ENCODE assay signal across 9 cellular contexts in genomic region chr11:18393581-18394299, GRCh38. TPM values are rescaled to one million over a fixed set of nuclear protein-coding genes. Genes with fewer than 3 reads are reported as not detected.
A peak's percentile ranks its signal among the peaks of the same experiment; 100 is the strongest.
DNase-seq lines count a peak whose midpoint lies in the region; ATAC-seq and TF ChIP-seq lines count a peak whose summit lies in the region.
"Had no signal": no experiment of that assay in that cellular context is flagged by ENCODE, and none has a peak within 500 bp of the region (broad histone marks: within the 10 kb centered on the region; RNA-seq: fewer than 3 reads in every experiment).

No MANE protein-coding gene starts in this region.

- peak overlapping the region; percentile 98 for H3K27ac Mint-ChIP-seq in activated CD4-positive, alpha-beta memory T cell treated with anti-CD3 and anti-CD28 coated beads for 36 hours

- in situ Hi-C loops in HAP-1 (cut with MboI; ENCODE audit: low sequenced_read_pairs), result no loop called here

- no peaks in the 10 kb centered on the region for H3K27me3 ChIP-seq in AG04450 (ENCODE audit: control insufficient read depth, insufficient read depth, low read length)
- H3K27me3 ChIP-seq in HAP-1 (ENCODE audit: low read depth), result no peaks in the 10 kb centered on the region
- no peaks in the 10 kb centered on the region for H3K27me3 ChIP-seq in right cardiac atrium (ENCODE audit: control insufficient read depth, insufficient read depth)
- H3K27me3 ChIP-seq in spleen (replicated peaks in 1 of 7), result no peaks in the 10 kb centered on the region

- WGBS in right cardiac atrium, result 76% methylated on average over 22 of the region's 22 CpGs
- WGBS in spleen, 5 donors, result 68 to 77% (median 71%) methylated on average over 22 of the region's 22 CpGs

- H3K4me3 ChIP-seq in AG04450 (ENCODE audit: low read depth, low read length) (peak overlapping the region; percentile 96), HAP-1 (peak overlapping the region; percentile 90), right cardiac atrium (ENCODE audit: low read length) (peak overlapping the region; percentile 89), spleen (peak overlapping the region in 7 of 8 donors; percentile 86 to 95 (median 93))

- peaks cover 12% of the 10 kb centered on the region for H3K4me1 ChIP-seq in HAP-1
- H3K4me1 ChIP-seq in right cardiac atrium (ENCODE audit: control insufficient read depth, insufficient read depth, low read length), result no peaks in the 10 kb centered on the region
- peaks cover 8 to 58% (median 34%) of the 10 kb centered on the region in 6 donors for H3K4me1 ChIP-seq in spleen

- H3K9me3 ChIP-seq in AG04450 (ENCODE audit: control insufficient read depth, insufficient read depth, low read length) (no peaks in the 10 kb centered on the region; the same call in none of the 2 replicates), HAP-1 (no peaks in the 10 kb centered on the region), right cardiac atrium (ENCODE audit: control insufficient read depth, low read length) (no peaks in the 10 kb centered on the region), spleen (no peaks in the 10 kb centered on the region)

- peak overlapping the region; percentile 98 for H3K4me3 Mint-ChIP-seq in activated CD4-positive, alpha-beta memory T cell treated with anti-CD3 and anti-CD28 coated beads for 36 hours

- CTCF ChIA-PET in AG04450 (lab: Charles Lee), result interaction anchor here (1.4 kb wide), 1 partner anchor 10 kb away, joined by 6 read pairs; no protein-coding TSS in a partner anchor
- CTCF ChIA-PET in activated CD4-positive, alpha-beta memory T cell treated with anti-CD3 and anti-CD28 coated beads for 36 hours (lab: Charles Lee), result interaction anchor here (1.2 to 4.8 kb wide), 4 partner anchors 10 to 150 kb away, joined by 4 to 38 read pairs (median 12); partner anchors contain the start of genes GTF2H1 and HPS5

- intact Hi-C loops in activated CD4-positive, alpha-beta memory T cell treated with anti-CD3 and anti-CD28 coated beads for 36 hours (cut with micrococcal nuclease), result loop anchor here (1.0 to 10.0 kb wide), 6 partner anchors 9 to 289 kb away; partner anchors contain the start of genes GTF2H1, HPS5, SAAL1 and SPTY2D1
- intact Hi-C loops in right cardiac atrium (cut with DNase I) (loop anchor here in 1 of 4 donors (10.0 kb wide), 1 partner anchor 131 kb away; the partner anchor contains the start of gene TSG101), spleen (cut with DNase I; ENCODE audit: low total_unique reads) (no loop called here)

- peaks cover 23% of the 10 kb centered on the region for H3K36me3 ChIP-seq in HAP-1 (replicated peaks)
- H3K36me3 ChIP-seq in spleen, result peaks cover 0 to 23% (median 20%) of the 10 kb centered on the region in 6 donors

- no peak for TF ChIP-seq POLR2A in spleen (IDR thresholded peaks at IDR 0.05)

- peaks cover 52% of the 10 kb centered on the region for H3K4me1 Mint-ChIP-seq in activated CD4-positive, alpha-beta memory T cell treated with anti-CD3 and anti-CD28 coated beads for 36 hours (ENCODE audit: low read depth)

- H3K27me3 Mint-ChIP-seq in activated CD4-positive, alpha-beta memory T cell treated with anti-CD3 and anti-CD28 coated beads for 36 hours, result no peaks in the 10 kb centered on the region

- POLR2A ChIA-PET in AG04450 (lab: Yijun Ruan, JAX), result interaction anchor here (0.6 to 3.2 kb wide), 15 partner anchors 10 to 240 kb away, joined by 3 to 94 read pairs (median 4); partner anchors contain the start of genes GTF2H1, HPS5, SPTY2D1 and TSG101
- POLR2A ChIA-PET in activated CD4-positive, alpha-beta memory T cell treated with anti-CD3 and anti-CD28 coated beads for 36 hours (lab: Charles Lee), result interaction anchor here (0.6 to 7.3 kb wide), 10 partner anchors 9 to 240 kb away, joined by 3 to 175 read pairs (median 8); partner anchors contain the start of genes GTF2H1, HPS5, SPTY2D1 and TSG101

- ATAC-seq in right cardiac atrium (peak in 1 of 2 donors; percentile 0), GM18861 (IDR thresholded peaks at IDR 0.05; ENCODE audit: unreplicated experiment) (no peak), HG03457 (IDR thresholded peaks at IDR 0.05; ENCODE audit: unreplicated experiment) (no peak)

- H3K9me3 Mint-ChIP-seq in activated CD4-positive, alpha-beta memory T cell treated with anti-CD3 and anti-CD28 coated beads for 36 hours, result no peaks in the 10 kb centered on the region

- DNase-seq in AG04450 (ENCODE audit: low read depth, low spot score) (no peak), HAP-1 (ENCODE audit: low spot score in 2 of 2) (peak in 1 of 2 experiments; percentile 26), right cardiac atrium (peak in 1 of 3 donors; percentile 53), spleen (peak; percentile 82), HPDE6-E6E7 (ENCODE audit: extremely low spot score) (no peak)
- DNase-seq in activated CD4-positive, alpha-beta memory T cell treated with anti-CD3 and anti-CD28 coated beads for 36 hours, result peak; percentile 56

- TF ChIP-seq CTCF in AG04450 (IDR thresholded peaks at IDR 0.05; ENCODE audit: low read depth, low read length) (no peak), spleen (IDR thresholded peaks at IDR 0.05 in 8 of 11, conservative IDR thresholded peaks at IDR 0.05 in 3 of 11) (no peak)

- peak overlapping the region; percentile 79 for H3K27ac ChIP-seq in AG04450 (ENCODE audit: low read depth, low read length)
- peak overlapping the region; percentile 89 for H3K27ac ChIP-seq in right cardiac atrium (ENCODE audit: low read length)
- peak overlapping the region; percentile 95 to 99 (median 96) for H3K27ac ChIP-seq in spleen

- peaks cover 40% of the 10 kb centered on the region for H3K36me3 Mint-ChIP-seq in activated CD4-positive, alpha-beta memory T cell treated with anti-CD3 and anti-CD28 coated beads for 36 hours

RNA-seq across cellular contexts. Expression of gene LDHA, which starts 0.6 kb away (rescaled TPM):
- polyA plus RNA-seq in AG04450 (2011; rRNA removed) (689 and 887 TPM in 2 replicates), right cardiac atrium (329 TPM), spleen (100 to 1,000 TPM; 139 to 260 (median 206) TPM)
- polyA minus RNA-seq in AG04450 (2011; rRNA and poly(A)+ RNA removed), result 651 and 1,089 TPM in 2 replicates
- 1,000 to 10,000 TPM; 1,556 to 1,579 TPM for total RNA-seq in activated CD4-positive, alpha-beta memory T cell treated with anti-CD3 and anti-CD28 coated beads for 36 hours
- total RNA-seq in right cardiac atrium (100 to 1,000 TPM; 224 to 399 (median 321) TPM), spleen (100 to 1,000 TPM; 221 to 415 (median 286) TPM)

RNA-seq across cellular contexts. Expression of gene LDHC, which starts 18.4 kb away (rescaled TPM):
- 0.10 TPM in 1 of 2 replicates, not detected in the other for polyA plus RNA-seq in AG04450 (2011; rRNA removed)
- polyA minus RNA-seq in AG04450 (2011; rRNA and poly(A)+ RNA removed), result not detected in 2 replicates
- total RNA-seq in activated CD4-positive, alpha-beta memory T cell treated with anti-CD3 and anti-CD28 coated beads for 36 hours, result not detected
- 1 to 10 TPM in 1 of 4 donors, not detected in 3; 2.7 TPM for total RNA-seq in right cardiac atrium
- polyA plus RNA-seq in right cardiac atrium, result 2.7 TPM
- total RNA-seq in spleen, result under 1 TPM in 1 of 7 donors, not detected in 6; 0.84 TPM
- polyA plus RNA-seq in spleen, result 1 to 10 TPM in 1 of 3 donors, under 1 TPM in 1, not detected in 1; 0.93 to 1.1 TPM
- total RNA-seq: glomerular endothelial cell had no signal

Comparison
In these comparisons a context has a peak if more than half of its experiments do, and no peak if none do; other contexts are left out.
1. DNase-seq: peak in activated CD4-positive, alpha-beta memory T cell treated with anti-CD3 and anti-CD28 coated beads for 36 hours (single experiment) and spleen (single experiment); none in AG04450 (single experiment) and HPDE6-E6E7 (single experiment).
2. Peak in every context shown above with its lines, with median percentiles within 50 percentile points of each other: H3K27ac ChIP-seq and H3K4me3 ChIP-seq.